In genomic region chr1:218371927-218372672, GRCh38 we compare ENCODE assay signal across 9 cellular contexts. TPM values are rescaled to one million over a fixed set of nuclear protein-coding genes. Genes with fewer than 3 reads are reported as not detected.
DNase-seq lines count a peak whose midpoint lies in the region; ATAC-seq, FAIRE-seq and TF ChIP-seq lines count a peak whose summit lies in the region.
"Had no signal": no experiment of that assay in that cellular context is flagged by ENCODE, and none has a peak within 500 bp of the region (broad histone marks: within the 10 kb centered on the region; RNA-seq: fewer than 3 reads in every experiment).

No MANE protein-coding gene starts in this region.

- H3K4me1 ChIP-seq in astrocyte (ENCODE audit: insufficient read depth, low read length) (peaks cover 71% of the 10 kb centered on the region), sigmoid colon (peaks cover 0 to 70% (median 50%) of the 10 kb centered on the region in 4 donors), prostate gland (replicated peaks) (no peaks in the 10 kb centered on the region)

- H3K4me3 ChIP-seq in HFF-Myc (replicated peaks; ENCODE audit: low read depth, low read length) (no peak overlapping the region), astrocyte (ENCODE audit: insufficient read depth, low read depth, low read length) (no peak overlapping the region), sigmoid colon (no peak overlapping the region), prostate gland (no peak overlapping the region)

- H3K27me3 ChIP-seq in astrocyte (ENCODE audit: insufficient read depth, low read length), result no peaks in the 10 kb centered on the region
- H3K27me3 ChIP-seq in sigmoid colon, result no peaks in the 10 kb centered on the region
- H3K27me3 ChIP-seq in prostate gland (replicated peaks; ENCODE audit: insufficient read depth), result no peaks in the 10 kb centered on the region

- DNase-seq in HFF-Myc (ENCODE audit: extremely low read depth, low read depth), result peak; percentile 52
- DNase-seq in astrocyte (ENCODE audit: low read depth), result peak; percentile 70
- DNase-seq in left ventricle myocardium superior, result no peak
- peak; percentile 65 for DNase-seq in sigmoid colon
- DNase-seq in activated gamma-delta T cell (lab: John Stamatoyannopoulos, UW), result no peak
- DNase-seq in prostate gland (ENCODE audit: low spot score), result no peak
- DNase-seq: activated CD4-positive, alpha-beta T cell treated with anti-CD3 and anti-CD28 coated beads, Interleukin-2, amount 10 ng/mL, durations not matched to agents 24 days and 14 days had no signal

- H3K27ac ChIP-seq in astrocyte (ENCODE audit: low read depth, low read length), result no peak overlapping the region
- peak overlapping the region in 3 of 4 donors; percentile 49 to 59 (median 55) for H3K27ac ChIP-seq in sigmoid colon
- no peak overlapping the region for H3K27ac ChIP-seq in prostate gland

- no peak overlapping the region for H3K9ac ChIP-seq in astrocyte (ENCODE audit: low read length)

- H2AFZ ChIP-seq in astrocyte (ENCODE audit: low read depth, low read length), result no peak overlapping the region

- TF ChIP-seq POLR2A in sigmoid colon (IDR thresholded peaks at IDR 0.05) (no peak), prostate gland (IDR thresholded peaks at IDR 0.05) (no peak)

- TF ChIP-seq CTCF in HFF-Myc (IDR thresholded peaks at IDR 0.05; ENCODE audit: low read depth, low read length, missing control alignments) (no peak), astrocyte (IDR thresholded peaks at IDR 0.05; ENCODE audit: insufficient read depth, low read depth, low read length) (no peak), sigmoid colon (IDR thresholded peaks at IDR 0.05) (no peak), prostate gland (IDR thresholded peaks at IDR 0.05) (no peak)

- H3K27ac Mint-ChIP-seq in astrocyte (ENCODE audit: unreplicated experiment), result peak overlapping the region; percentile 96
- H3K27ac Mint-ChIP-seq: activated CD4-positive, alpha-beta T cell treated with anti-CD3 and anti-CD28 coated beads, Interleukin-2, amount 10 ng/mL, durations not matched to agents 24 days and 14 days had no signal

- no peak for FAIRE-seq in astrocyte (lab: Jason Lieb, UNC)

- H3K4me3 Mint-ChIP-seq in astrocyte (ENCODE audit: unreplicated experiment), result peak overlapping the region; percentile 12
- H3K4me3 Mint-ChIP-seq: activated CD4-positive, alpha-beta T cell treated with anti-CD3 and anti-CD28 coated beads, Interleukin-2, amount 10 ng/mL, durations not matched to agents 24 days and 14 days had no signal

- H3K79me2 ChIP-seq in astrocyte (ENCODE audit: insufficient read depth, low read length), result peaks cover 91% of the 10 kb centered on the region

- no peaks in the 10 kb centered on the region for H3K27me3 Mint-ChIP-seq in astrocyte (ENCODE audit: low read depth, unreplicated experiment)

- H3K36me3 Mint-ChIP-seq in astrocyte (ENCODE audit: low read depth, unreplicated experiment), result peaks cover 24% of the 10 kb centered on the region

- H3K9me3 Mint-ChIP-seq in astrocyte (ENCODE audit: unreplicated experiment), result peaks cover 3% of the 10 kb centered on the region
- H3K9me3 Mint-ChIP-seq: activated CD4-positive, alpha-beta T cell treated with anti-CD3 and anti-CD28 coated beads, Interleukin-2, amount 10 ng/mL, durations not matched to agents 24 days and 14 days had no signal

- peaks cover 81% of the 10 kb centered on the region for H3K4me1 Mint-ChIP-seq in astrocyte (ENCODE audit: low read depth, unreplicated experiment)

- peak; percentile 78 for ATAC-seq in left ventricle myocardium superior
- ATAC-seq in HG02852 (IDR thresholded peaks at IDR 0.05; ENCODE audit: unreplicated experiment), result no peak
- ATAC-seq in GM19452 (IDR thresholded peaks at IDR 0.05; ENCODE audit: unreplicated experiment), result no peak

- no peaks in the 10 kb centered on the region for H3K9me3 ChIP-seq in astrocyte (ENCODE audit: insufficient read depth, low read depth, low read length)
- H3K9me3 ChIP-seq in sigmoid colon, result no peaks in the 10 kb centered on the region
- no peaks in the 10 kb centered on the region for H3K9me3 ChIP-seq in prostate gland

- peak overlapping the region; percentile 1 for H3K4me2 ChIP-seq in astrocyte (ENCODE audit: low read length)

- H3K36me3 ChIP-seq in astrocyte (ENCODE audit: insufficient read depth, low read length) (peaks cover 17% of the 10 kb centered on the region), sigmoid colon (no peaks in the 10 kb centered on the region), prostate gland (no peaks in the 10 kb centered on the region)

- 72 to 75% methylated on average over 8 of the region's 8 CpGs for WGBS in sigmoid colon, 2 donors
- whole genome bisulfite sequencing in prostate gland, result 54% methylated on average over 8 of the region's 8 CpGs

- no peak for TF ChIP-seq EP300 in sigmoid colon (IDR thresholded peaks at IDR 0.05)

- intact Hi-C loops in left ventricle myocardium superior (cut with micrococcal nuclease) (no loop called here), sigmoid colon (cut with DNase I) (no loop called here), prostate gland (cut with DNase I) (no loop called here)

- H4K20me1 ChIP-seq in astrocyte (ENCODE audit: insufficient read depth, low read length), result peaks cover 36% of the 10 kb centered on the region

RNA-seq across cellular contexts. Expression of gene TGFB2, which starts 27.0 kb away (rescaled TPM):
- total RNA-seq in astrocyte (308 and 330 TPM in 2 replicates), left ventricle myocardium superior (2.0 TPM), sigmoid colon (10 to 100 TPM in 1 of 4 donors, 1 to 10 TPM in 3; 6.3 to 11.8 (median 7.7) TPM), prostate gland (1 to 10 TPM; 7.8 to 9.6 TPM)
- polyA plus RNA-seq in sigmoid colon, result under 1 TPM; 0.23 to 0.60 (median 0.38) TPM
- total RNA-seq: activated CD4-positive, alpha-beta T cell treated with anti-CD3 and anti-CD28 coated beads, Interleukin-2, amount 10 ng/mL, durations not matched to agents 24 days and 14 days had no signal

Comparison
In these comparisons a context has a peak if more than half of its experiments do, and no peak if none do; other contexts are left out.
1. DNase-seq: peak in HFF-Myc (single experiment), astrocyte (single experiment) and sigmoid colon (single experiment); none in left ventricle myocardium superior (single experiment), activated gamma-delta T cell (single experiment) and prostate gland (single experiment).
2. H3K27ac ChIP-seq: peak in sigmoid colon (3 of 4); none in astrocyte (single experiment) and prostate gland (0 of 2).
3. RNA of gene TGFB2, which starts 27.0 kb away (total RNA-seq): 308 to 330 TPM in astrocyte; 7.8 to 9.6 TPM in prostate gland, 6.3 to 11.8 TPM in sigmoid colon and 2.0 TPM in left ventricle myocardium superior (single experiment); every median in the first group is over 10 times any median in the second.